ENCODE assay signal across 14 cellular contexts in genomic region chr9:12718482-12719026, GRCh38. TPM values are rescaled to one million over a fixed set of nuclear protein-coding genes. Genes with fewer than 3 reads are reported as not detected.
DNase-seq lines count a peak whose midpoint lies in the region; ATAC-seq and TF ChIP-seq lines count a peak whose summit lies in the region.
"Had no signal": no experiment of that assay in that cellular context is flagged by ENCODE, and none has a peak within 500 bp of the region (broad histone marks: within the 10 kb centered on the region; RNA-seq: fewer than 3 reads in every experiment).

No MANE protein-coding gene starts in this region.

- H3K27me3 Mint-ChIP-seq in natural killer cell (ENCODE audit: low read depth in 2 of 2): no peaks in the 10 kb centered on the region
- H3K27me3 Mint-ChIP-seq in type B pancreatic cell: no peaks in the 10 kb centered on the region
- H3K27me3 Mint-ChIP-seq: activated CD4-positive, alpha-beta memory T cell treated with anti-CD3 and anti-CD28 coated beads, Interleukin-2, amount 10 ng/mL, durations not matched to agents 7 days and 5 days; B cell had no signal

- H3K4me1 Mint-ChIP-seq in natural killer cell: no peaks in the 10 kb centered on the region
- H3K4me1 Mint-ChIP-seq in type B pancreatic cell (ENCODE audit: unreplicated experiment): peaks cover 6% of the 10 kb centered on the region
- H3K4me1 Mint-ChIP-seq: activated CD4-positive, alpha-beta memory T cell treated with anti-CD3 and anti-CD28 coated beads, Interleukin-2, amount 10 ng/mL, durations not matched to agents 7 days and 5 days; B cell had no signal

- ATAC-seq in natural killer cell: no peak
- ATAC-seq in GM19452 (IDR thresholded peaks at IDR 0.05; ENCODE audit: unreplicated experiment): no peak

- H3K9me3 Mint-ChIP-seq in natural killer cell: peaks cover 9 to 11% of the 10 kb centered on the region in 2 donors
- no peaks in the 10 kb centered on the region for H3K9me3 Mint-ChIP-seq in type B pancreatic cell

- H3K27ac Mint-ChIP-seq in natural killer cell (no peak overlapping the region), type B pancreatic cell (no peak overlapping the region)
- H3K27ac Mint-ChIP-seq: activated CD4-positive, alpha-beta memory T cell treated with anti-CD3 and anti-CD28 coated beads, Interleukin-2, amount 10 ng/mL, durations not matched to agents 7 days and 5 days; B cell had no signal

- H3K36me3 Mint-ChIP-seq in natural killer cell (no peaks in the 10 kb centered on the region), type B pancreatic cell (no peaks in the 10 kb centered on the region)

- DNase-seq in AG08395 (ENCODE audit: low spot score) (peak; percentile 57), M059J (ENCODE audit: low read depth) (peak; percentile 76), cerebellar cortex (ENCODE audit: low spot score) (peak; percentile 76), iris pigment epithelial cell (ENCODE audit: low read depth) (peak; percentile 78), natural killer cell (no peak), NCI-H2196 (lab: John Stamatoyannopoulos, UW; ENCODE audit: unreplicated experiment) (no peak), type B pancreatic cell (ENCODE audit: extremely low spot score, unreplicated experiment) (no peak)
- DNase-seq: activated CD4-positive, alpha-beta memory T cell treated with anti-CD3 and anti-CD28 coated beads, Interleukin-2, amount 10 ng/mL, durations not matched to agents 7 days and 5 days; midbrain; stimulated activated CD4-positive, alpha-beta T cell treated with anti-CD3 and anti-CD28 coated beads, Interleukin-1b, Interleukin-23, amount 100 ng/mL, for 48 hours had no signal

- TF ChIP-seq CTCF in natural killer cell (IDR thresholded peaks at IDR 0.05) (no peak), type B pancreatic cell (conservative IDR thresholded peaks at IDR 0.05) (no peak)

- no peak overlapping the region for H3K4me3 Mint-ChIP-seq in natural killer cell
- no peak overlapping the region for H3K4me3 Mint-ChIP-seq in type B pancreatic cell
- H3K4me3 Mint-ChIP-seq: activated CD4-positive, alpha-beta memory T cell treated with anti-CD3 and anti-CD28 coated beads, Interleukin-2, amount 10 ng/mL, durations not matched to agents 7 days and 5 days; B cell had no signal

- intact Hi-C loops in natural killer cell (cut with micrococcal nuclease): no loop called here

RNA-seq across cellular contexts. Expression of gene TYRP1, which starts 25.4 kb away (rescaled TPM):
- total RNA-seq in M059J (2014; rRNA removed; shearing (Covaris generic)): 13.4 and 14.1 TPM in 2 replicates
- total RNA-seq in natural killer cell (not detected), type B pancreatic cell (ENCODE audit: low replicate concordance) (86.2 TPM in 1 of 2 replicates, not detected in the other)
- total RNA-seq: activated CD4-positive, alpha-beta memory T cell treated with anti-CD3 and anti-CD28 coated beads, Interleukin-2, amount 10 ng/mL, durations not matched to agents 7 days and 5 days; B cell; GM12878; HepG2 had no signal

RNA-seq across cellular contexts. Expression of gene LURAP1L, which starts 56.3 kb away (rescaled TPM):
- total RNA-seq in M059J (2014; rRNA removed; shearing (Covaris generic)): 1.2 and 3.2 TPM in 2 replicates
- total RNA-seq in natural killer cell: not detected
- 8.7 and 15.9 TPM in 2 replicates for total RNA-seq in type B pancreatic cell (ENCODE audit: low replicate concordance)
- total RNA-seq: activated CD4-positive, alpha-beta memory T cell treated with anti-CD3 and anti-CD28 coated beads, Interleukin-2, amount 10 ng/mL, durations not matched to agents 7 days and 5 days; B cell had no signal

Comparison
In these comparisons a context has a peak if more than half of its experiments do, and no peak if none do; other contexts are left out.
1. DNase-seq: peak in AG08395 (single experiment), M059J (single experiment), cerebellar cortex (single experiment) and iris pigment epithelial cell (single experiment); none in natural killer cell (single experiment), NCI-H2196 (single experiment) and type B pancreatic cell (single experiment).